20 cellular contexts compared by ENCODE assay signal in genomic region chr3:4849136-4849535, GRCh38.
DNase-seq lines count a peak whose midpoint lies in the region; ATAC-seq and TF ChIP-seq lines count a peak whose summit lies in the region.
"Had no signal": no experiment of that assay in that cellular context is flagged by ENCODE, and none has a peak within 500 bp of the region (broad histone marks: within the 10 kb centered on the region; RNA-seq: fewer than 3 reads in every experiment).

No MANE protein-coding gene starts in this region.

- TF ChIP-seq CTCF in CD4-positive, alpha-beta T cell (IDR thresholded peaks at IDR 0.05), result no peak

- H3K4me1 Mint-ChIP-seq in CD4-positive, alpha-beta T cell (ENCODE audit: low read depth), result peaks cover 82% of the 10 kb centered on the region
- peaks cover 66 to 90% (median 88%) of the 10 kb centered on the region in 3 donors for H3K4me1 Mint-ChIP-seq in CD8-positive, alpha-beta memory T cell
- peaks cover 92% of the 10 kb centered on the region for H3K4me1 Mint-ChIP-seq in activated naive CD8-positive, alpha-beta T cell (ENCODE audit: low read depth)
- H3K4me1 Mint-ChIP-seq in naive thymus-derived CD8-positive, alpha-beta T cell, result peaks cover 44 to 90% (median 85%) of the 10 kb centered on the region in 4 donors

- CTCF ChIA-PET in CD4-positive, alpha-beta T cell (lab: Charles Lee), result interaction anchor here (0.6 to 1.8 kb wide), 3 partner anchors 17 to 172 kb away, joined by 3 read pairs; no protein-coding TSS in a partner anchor
- CTCF ChIA-PET in CD8-positive, alpha-beta memory T cell (lab: Charles Lee), result no interaction called here

- no peaks in the 10 kb centered on the region for H3K36me3 Mint-ChIP-seq in CD4-positive, alpha-beta T cell (ENCODE audit: low read depth)
- H3K36me3 Mint-ChIP-seq in CD8-positive, alpha-beta memory T cell, result no peaks in the 10 kb centered on the region
- peaks cover 13% of the 10 kb centered on the region for H3K36me3 Mint-ChIP-seq in activated naive CD8-positive, alpha-beta T cell
- peaks cover 0 to 4% (median 0%) of the 10 kb centered on the region in 3 donors for H3K36me3 Mint-ChIP-seq in naive thymus-derived CD8-positive, alpha-beta T cell

- no peaks in the 10 kb centered on the region for H3K27me3 Mint-ChIP-seq in CD4-positive, alpha-beta T cell
- H3K27me3 Mint-ChIP-seq in CD8-positive, alpha-beta memory T cell, result no peaks in the 10 kb centered on the region
- no peaks in the 10 kb centered on the region for H3K27me3 Mint-ChIP-seq in activated naive CD8-positive, alpha-beta T cell
- H3K27me3 Mint-ChIP-seq in naive thymus-derived CD8-positive, alpha-beta T cell, result no peaks in the 10 kb centered on the region
- H3K27me3 Mint-ChIP-seq: dendritic cell treated with granulocyte-macrophage colony-stimulating factor and Interleukin-4, amounts not matched to agents 40 ng/mL and 50 ng/mL, for 4 days had no signal

- no peak overlapping the region for H3K27ac ChIP-seq in CD4-positive, alpha-beta T cell (ENCODE audit: low read depth, low read length)
- H3K27ac ChIP-seq in CD8-positive, alpha-beta memory T cell (ENCODE audit: low read depth, low read length), result peak overlapping the region; percentile 29
- H3K27ac ChIP-seq: HL-60 had no signal

- ATAC-seq in CD4-positive, alpha-beta T cell (ENCODE audit: poor library complexity), result no peak
- no peak for ATAC-seq in naive thymus-derived CD8-positive, alpha-beta T cell
- ATAC-seq in GM21515 (IDR thresholded peaks at IDR 0.05; ENCODE audit: unreplicated experiment) (no peak), GM18858 (IDR thresholded peaks at IDR 0.05; ENCODE audit: unreplicated experiment) (no peak)
- ATAC-seq: Right ventricle myocardium inferior had no signal

- H3K27me3 ChIP-seq in CD4-positive, alpha-beta T cell (ENCODE audit: control insufficient read depth, insufficient read depth, low read length), result no peaks in the 10 kb centered on the region
- no peaks in the 10 kb centered on the region for H3K27me3 ChIP-seq in CD8-positive, alpha-beta memory T cell (ENCODE audit: insufficient read depth, low read length, poor library complexity, severe bottlenecking)
- H3K27me3 ChIP-seq: BE2C had no signal

- H3K27ac Mint-ChIP-seq in CD4-positive, alpha-beta T cell, result peak overlapping the region; percentile 84
- H3K27ac Mint-ChIP-seq in CD8-positive, alpha-beta memory T cell, result peak overlapping the region; percentile 48 to 98 (median 92)
- peak overlapping the region; percentile 98 for H3K27ac Mint-ChIP-seq in activated naive CD8-positive, alpha-beta T cell
- H3K27ac Mint-ChIP-seq in naive thymus-derived CD8-positive, alpha-beta T cell, result peak overlapping the region in 9 of 10 donors; percentile 82 to 96 (median 87)

- H3K9me3 Mint-ChIP-seq in CD4-positive, alpha-beta T cell, result no peaks in the 10 kb centered on the region
- H3K9me3 Mint-ChIP-seq in CD8-positive, alpha-beta memory T cell, result no peaks in the 10 kb centered on the region
- no peaks in the 10 kb centered on the region for H3K9me3 Mint-ChIP-seq in activated naive CD8-positive, alpha-beta T cell (ENCODE audit: low read depth)
- H3K9me3 Mint-ChIP-seq in naive thymus-derived CD8-positive, alpha-beta T cell, result no peaks in the 10 kb centered on the region
- H3K9me3 Mint-ChIP-seq: dendritic cell treated with granulocyte-macrophage colony-stimulating factor and Interleukin-4, amounts not matched to agents 40 ng/mL and 50 ng/mL, for 4 days had no signal

- no peaks in the 10 kb centered on the region for H3K36me3 ChIP-seq in CD8-positive, alpha-beta memory T cell (ENCODE audit: insufficient read depth, low read length)
- H3K36me3 ChIP-seq: BE2C had no signal

- intact Hi-C loops in CD4-positive, alpha-beta T cell (cut with DNase I, micrococcal nuclease), result no loop called here
- intact Hi-C loops in head of caudate nucleus (cut with DNase I), result no loop called here

- DNase-seq in CD4-positive, alpha-beta T cell, result no peak
- DNase-seq in CD8-positive, alpha-beta memory T cell, result no peak
- no peak for DNase-seq in naive thymus-derived CD8-positive, alpha-beta T cell
- no peak for DNase-seq in AML-193 (lab: John Stamatoyannopoulos, UW)
- DNase-seq in head of caudate nucleus, result no peak
- DNase-seq: activated effector memory CD4-positive, alpha-beta T cell treated with Interleukin-2 at 50 U/mL for 16 hours; BE2C; NCI-H2029; NCI-H510A treated with DMSO at 0.1 percent for 48 hours; posterior cingulate gyrus; stimulated activated CD4-positive, alpha-beta T cell treated with anti-CD3 and anti-CD28 coated beads, Interleukin-4, amount 100 ng/mL, for 24 hours; stimulated activated CD8-positive, alpha-beta memory T cell treated with anti-CD3 and anti-CD28 coated beads, Interleukin-4, amount 100 ng/mL, for 48 hours; trophoblast cell had no signal

- no peak overlapping the region for H3K4me3 Mint-ChIP-seq in CD4-positive, alpha-beta T cell
- H3K4me3 Mint-ChIP-seq in CD8-positive, alpha-beta memory T cell, result no peak overlapping the region
- H3K4me3 Mint-ChIP-seq in activated naive CD8-positive, alpha-beta T cell, result peak overlapping the region; percentile 59
- H3K4me3 Mint-ChIP-seq in naive thymus-derived CD8-positive, alpha-beta T cell, result peak overlapping the region in 7 of 10 donors; percentile 0 to 51 (median 12)
- H3K4me3 Mint-ChIP-seq: dendritic cell treated with granulocyte-macrophage colony-stimulating factor and Interleukin-4, amounts not matched to agents 40 ng/mL and 50 ng/mL, for 4 days had no signal

- POLR2A ChIA-PET in CD4-positive, alpha-beta T cell (lab: Charles Lee), result interaction anchor here (0.7 to 2.6 kb wide), 7 partner anchors 12 to 19 kb away, joined by 3 to 10 read pairs (median 4); no protein-coding TSS in a partner anchor
- POLR2A ChIA-PET in CD8-positive, alpha-beta memory T cell (lab: Charles Lee), result no interaction called here
- POLR2A ChIA-PET in naive thymus-derived CD8-positive, alpha-beta T cell (lab: Charles Lee), result no interaction called here

- no peaks in the 10 kb centered on the region for H3K9me3 ChIP-seq in CD4-positive, alpha-beta T cell (ENCODE audit: control insufficient read depth, low read length)
- no peaks in the 10 kb centered on the region for H3K9me3 ChIP-seq in CD8-positive, alpha-beta memory T cell (ENCODE audit: low read length)
- H3K9me3 ChIP-seq: BE2C had no signal

- peaks cover 82% of the 10 kb centered on the region for H3K4me1 ChIP-seq in CD8-positive, alpha-beta memory T cell (ENCODE audit: insufficient read depth, low read length)
- H3K4me1 ChIP-seq: BE2C had no signal

- H3K4me3 ChIP-seq in CD8-positive, alpha-beta memory T cell (ENCODE audit: low read length), result no peak overlapping the region
- H3K4me3 ChIP-seq: skin epidermis had no signal

Comparison
In these comparisons a context has a peak if more than half of its experiments do, and no peak if none do; other contexts are left out.
1. H3K4me3 Mint-ChIP-seq: peak in activated naive CD8-positive, alpha-beta T cell (single experiment) and naive thymus-derived CD8-positive, alpha-beta T cell (7 of 10); none in CD4-positive, alpha-beta T cell (single experiment) and CD8-positive, alpha-beta memory T cell (0 of 7).
2. Peak in every context shown above with its lines, with median percentiles within 50 percentile points of each other: H3K27ac Mint-ChIP-seq.